ENCODE assay signal across 9 cellular contexts in genomic region chr3:27591321-27591711, GRCh38.
DNase-seq lines count a peak whose midpoint lies in the region; ATAC-seq and TF ChIP-seq lines count a peak whose summit lies in the region.
"Had no signal": no experiment of that assay in that cellular context is flagged by ENCODE, and none has a peak within 500 bp of the region (broad histone marks: within the 10 kb centered on the region; RNA-seq: fewer than 3 reads in every experiment).

No MANE protein-coding gene starts in this region.

- TF ChIP-seq CTCF in GM23338 (conservative IDR thresholded peaks at IDR 0.05; ENCODE audit: low read depth in 2 of 2): no peak
- TF ChIP-seq CTCF in WTC11 (IDR thresholded peaks at IDR 0.05): no peak

- H3K27ac Mint-ChIP-seq in GM23338 (peak overlapping the region; percentile 11; the same call in 1 of the 2 replicates), WTC11 (peak overlapping the region; percentile 28)

- H3K27me3 ChIP-seq in GM23338 (ENCODE audit: insufficient read depth): no peaks in the 10 kb centered on the region
- H3K27me3 ChIP-seq in skeletal muscle tissue (ENCODE audit: control insufficient read depth in 3 of 3, insufficient read depth in 3 of 3, low read length in 3 of 3): no peaks in the 10 kb centered on the region

- H3K9me2 ChIP-seq in GM23338 (ENCODE audit: insufficient read depth): no peaks in the 10 kb centered on the region

- H3K4me2 ChIP-seq in GM23338: no peak overlapping the region

- H3K4me3 Mint-ChIP-seq in GM23338 (no peak overlapping the region), WTC11 (no peak overlapping the region)

- H3K4me1 Mint-ChIP-seq in GM23338 (peaks cover 24% of the 10 kb centered on the region), WTC11 (peaks cover 34% of the 10 kb centered on the region)

- peak overlapping the region; percentile 52 for H2AFZ ChIP-seq in GM23338

- H3K9ac ChIP-seq in skeletal muscle tissue (ENCODE audit: low read depth in 1 of 3, low read length in 3 of 3): no peak overlapping the region

- H3K36me3 Mint-ChIP-seq in GM23338 (ENCODE audit: low read depth) (no peaks in the 10 kb centered on the region), WTC11 (no peaks in the 10 kb centered on the region)

- H3K36me3 ChIP-seq in GM23338 (ENCODE audit: insufficient read depth): no peaks in the 10 kb centered on the region
- no peaks in the 10 kb centered on the region for H3K36me3 ChIP-seq in skeletal muscle tissue (ENCODE audit: control insufficient read depth in 3 of 3, insufficient read depth in 3 of 3, low read length in 3 of 3)

- H3K9me3 ChIP-seq in skeletal muscle tissue (ENCODE audit: control insufficient read depth in 3 of 3, low read length in 3 of 3): no peaks in the 10 kb centered on the region

- no peaks in the 10 kb centered on the region for H4K20me1 ChIP-seq in GM23338 (replicated peaks; ENCODE audit: insufficient read depth)

- H3K4me3 ChIP-seq in GM23338 (no peak overlapping the region), skeletal muscle tissue (ENCODE audit: low read length in 3 of 3) (peak overlapping the region in 1 of 3 donors; percentile 16)

- no peak for DNase-seq in GM23338 (ENCODE audit: low spot score)
- no peak for DNase-seq in WTC11 (ENCODE audit: low spot score)
- peak; percentile 58 for DNase-seq in glomerular endothelial cell (ENCODE audit: extremely low read depth, low read depth, low spot score)
- no peak for DNase-seq in SIG-M5 (lab: John Stamatoyannopoulos, UW)
- DNase-seq: NCI-H1417 had no signal

- H3K27me3 Mint-ChIP-seq in GM23338 (ENCODE audit: insufficient read depth, low read depth, poor library complexity) (peaks cover 1% of the 10 kb centered on the region), WTC11 (ENCODE audit: low read depth) (no peaks in the 10 kb centered on the region; the same call in 1 of the 2 replicates)

- H3K27ac ChIP-seq in GM23338 (ENCODE audit: low read depth) (no peak overlapping the region), skeletal muscle tissue (ENCODE audit: low read depth, low read length) (peak overlapping the region; percentile 76)

- CTCF ChIA-PET in WTC11 (lab: Charles Lee): interaction anchor here (1.0 kb wide), 1 partner anchor 90 kb away, joined by 4 read pairs; no protein-coding TSS in a partner anchor

- H3K4me1 ChIP-seq in GM23338 (ENCODE audit: insufficient read depth) (peaks cover 22% of the 10 kb centered on the region), skeletal muscle tissue (ENCODE audit: control insufficient read depth in 3 of 3, insufficient read depth in 3 of 3, low read length in 3 of 3) (peaks cover 0 to 8% (median 6%) of the 10 kb centered on the region in 3 donors)

- no peaks in the 10 kb centered on the region for H3K79me2 ChIP-seq in GM23338 (replicated peaks; ENCODE audit: insufficient read depth)

- ATAC-seq in GM23338 (no peak), WTC11 (no peak), GM18861 (IDR thresholded peaks at IDR 0.05; ENCODE audit: unreplicated experiment) (no peak), GM18909 (IDR thresholded peaks at IDR 0.05; ENCODE audit: poor library complexity, unreplicated experiment) (no peak), GM19035 (IDR thresholded peaks at IDR 0.05; ENCODE audit: unreplicated experiment) (no peak)

- H3F3A ChIP-seq in GM23338 (replicated peaks; ENCODE audit: low read depth): no peaks in the 10 kb centered on the region

- POLR2A ChIA-PET in WTC11 (lab: Charles Lee): no interaction called here

- H3K9me3 Mint-ChIP-seq in GM23338 (no peaks in the 10 kb centered on the region), WTC11 (no peaks in the 10 kb centered on the region)

TF ChIP-seq in GM23338, 12 proteins besides CTCF, POLR2A, EP300 and RAD21 (continues in another document):
- TF ChIP-seq CREB1 (CRISPR knock-in tag; IDR thresholded peaks at IDR 0.05; ENCODE audit: low read depth): no peak

TF ChIP-seq in WTC11, 78 proteins besides CTCF, POLR2A, EP300 and RAD21 (continues in another document):
- TF ChIP-seq HMGXB4 (CRISPR knock-in tag; IDR thresholded peaks at IDR 0.05): no peak
- no peak for TF ChIP-seq ZNF232 (CRISPR knock-in tag; IDR thresholded peaks at IDR 0.05)
- TF ChIP-seq ERG (CRISPR knock-in tag; IDR thresholded peaks at IDR 0.05): no peak
- TF ChIP-seq GRHL2 (CRISPR knock-in tag; IDR thresholded peaks at IDR 0.05; ENCODE audit: insufficient replicate concordance, severe bottlenecking): no peak
- TF ChIP-seq ZNF532 (CRISPR knock-in tag; IDR thresholded peaks at IDR 0.05; ENCODE audit: borderline replicate concordance): no peak
- TF ChIP-seq ZMAT4 (CRISPR knock-in tag; IDR thresholded peaks at IDR 0.05): no peak
- TF ChIP-seq FOXP1 (CRISPR knock-in tag; IDR thresholded peaks at IDR 0.05; ENCODE audit: borderline replicate concordance): no peak
- no peak for TF ChIP-seq KAT7 (CRISPR knock-in tag; IDR thresholded peaks at IDR 0.05; ENCODE audit: borderline replicate concordance)
- no peak for TF ChIP-seq ELF4 (CRISPR knock-in tag; IDR thresholded peaks at IDR 0.05; ENCODE audit: low read depth)
- TF ChIP-seq E2F1 (CRISPR knock-in tag; IDR thresholded peaks at IDR 0.05): no peak
- no peak for TF ChIP-seq NR2C2 (CRISPR knock-in tag; IDR thresholded peaks at IDR 0.05)
